In the genomic region with DNA sequence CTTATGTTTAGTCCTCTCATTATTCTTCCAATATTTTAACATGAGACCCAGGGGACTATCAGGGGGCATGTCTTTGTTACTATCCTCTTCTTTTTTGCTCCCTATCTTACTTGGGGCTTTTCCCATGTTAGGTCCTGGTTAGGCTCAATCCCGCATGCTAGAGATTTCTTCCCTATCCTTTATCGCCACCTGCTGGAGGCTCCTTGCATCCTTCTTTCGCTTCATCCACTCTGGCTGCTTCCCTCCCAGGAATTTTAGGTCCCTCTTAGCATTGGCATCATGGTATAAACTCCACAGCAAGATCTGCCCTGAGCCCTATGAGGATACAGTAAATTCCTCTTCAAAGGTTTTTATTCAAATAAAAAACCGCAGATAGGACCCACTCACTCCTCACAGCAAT, we compare ENCODE assay signal across 10 cellular contexts. TPM values are rescaled to one million over a fixed set of nuclear protein-coding genes. Genes with fewer than 3 reads are reported as not detected.
DNase-seq lines count a peak whose midpoint lies in the region; ATAC-seq and TF ChIP-seq lines count a peak whose summit lies in the region.
"Not testable (repeated sequence)": the region's sequence is repeated elsewhere in the genome, so short reads cannot be mapped to it uniquely, and the experiment has no call there.
"Had no signal": no experiment of that assay in that cellular context is flagged by ENCODE, and none has a peak within 500 bp of the region (broad histone marks: within the 10 kb centered on the region; RNA-seq: fewer than 3 reads in every experiment).

No MANE protein-coding gene starts in this region.

- not testable (repeated sequence) for H3K4me3 ChIP-seq in GM12864 (ENCODE audit: low read depth, low read length); PC-3 (ENCODE audit: low read length); sigmoid colon

- not testable (repeated sequence) for H2AFZ ChIP-seq in PC-3 (ENCODE audit: low read length)

- H3K9me2 ChIP-seq in PC-3 (replicated peaks; ENCODE audit: low read length), result not testable (repeated sequence)

- TF ChIP-seq CTCF in GM12864 (IDR thresholded peaks at IDR 0.05; ENCODE audit: low read depth, low read length, missing control alignments) (peak; percentile 56), PC-3 (conservative IDR thresholded peaks at IDR 0.05; ENCODE audit: low read depth, low read length) (peak; percentile 46), sigmoid colon (IDR thresholded peaks at IDR 0.05) (peak in 3 of 4 experiments; percentile 56 to 71 (median 70))

- not testable (repeated sequence) for BruUV-seq in PC-3 (replicated peaks; lab: Mats Ljungman, UMichigan)

- H4K20me1 ChIP-seq in PC-3 (ENCODE audit: low read length), result not testable (repeated sequence)

- not testable (repeated sequence) for H3K4me1 ChIP-seq in PC-3 (ENCODE audit: insufficient read depth, low read length); sigmoid colon

- not testable (repeated sequence) for H3K9me3 ChIP-seq in PC-3 (ENCODE audit: low read length); sigmoid colon

- H3K9ac ChIP-seq in PC-3 (ENCODE audit: low read length), result not testable (repeated sequence)

- H3K4me2 ChIP-seq in PC-3 (ENCODE audit: low read length), result not testable (repeated sequence)

- TF ChIP-seq POLR2A in erythroblast (IDR thresholded peaks at IDR 0.05; ENCODE audit: low read length); sigmoid colon (IDR thresholded peaks at IDR 0.05): not testable (repeated sequence)

- POLR2A ChIA-PET in PC-3 (lab: Charles Lee; ENCODE audit: unreplicated experiment), result not testable (repeated sequence)

- not testable (repeated sequence) for ATAC-seq in PC-3

- intact Hi-C loops in PC-3 (cut with micrococcal nuclease), result loop anchor here (2.0 to 5.0 kb wide), 3 partner anchors 289 to 734 kb away; no protein-coding TSS in a partner anchor
- intact Hi-C loops in sigmoid colon (cut with DNase I), result not testable (repeated sequence)

- H3K79me2 ChIP-seq in PC-3 (ENCODE audit: low read length), result not testable (repeated sequence)

- not testable (repeated sequence) for H3K27me3 ChIP-seq in PC-3 (ENCODE audit: low read length); sigmoid colon

- DNase-seq in ACHN, result peak; percentile 61
- not testable (repeated sequence) for DNase-seq in GM12864 (ENCODE audit: low read depth); sigmoid colon
- peak; percentile 34 for DNase-seq in NCI-H1048 (lab: John Stamatoyannopoulos, UW)
- peak; percentile 75 for DNase-seq in PC-3
- peak; percentile 16 for DNase-seq in activated T-cell treated with anti-CD3 and anti-CD28 coated beads for 48 hours (ENCODE audit: low read depth)
- peak; percentile 9 to 54 for DNase-seq in erythroblast (lab: John Stamatoyannopoulos, UW)
- DNase-seq in left kidney (ENCODE audit: low read depth, low spot score), result peak; percentile 78

- TF ChIP-seq EP300 in sigmoid colon (IDR thresholded peaks at IDR 0.05), result not testable (repeated sequence)

- H3K36me3 ChIP-seq in PC-3 (ENCODE audit: low read depth, low read length); sigmoid colon: not testable (repeated sequence)

- H3F3A ChIP-seq in PC-3 (ENCODE audit: low read length, unreplicated experiment), result not testable (repeated sequence)

- H3K27ac ChIP-seq in PC-3 (ENCODE audit: low read length); sigmoid colon: not testable (repeated sequence)

- WGBS in sigmoid colon, 2 donors, result 2 to 7% methylated on average over 4 of the region's 4 CpGs

- in situ Hi-C loops in ACHN (cut with HindIII; ENCODE audit: low pct_ligation_motif_present, low pct_unique_long_range_greater_than_20kb, low sequenced_read_pairs), result not testable (repeated sequence)

- CTCF ChIA-PET in PC-3 (lab: Charles Lee), result not testable (repeated sequence)

RNA-seq across cellular contexts. Expression of a gene that starts 15.0 kb away (rescaled TPM):
- total RNA-seq in PC-3 (2014; rRNA removed) (not detected in 2 replicates), sigmoid colon (not detected)
- polyA plus RNA-seq in sigmoid colon, result 1 to 10 TPM in 1 of 3 donors, under 1 TPM in 1, not detected in 1; 0.07 to 1.2 TPM
- total RNA-seq: subcutaneous adipose tissue had no signal
- polyA plus RNA-seq: naive thymus-derived CD8-positive, alpha-beta T cell had no signal
